Comparison of ENCODE assay signal across 33 cellular contexts in the genomic region with DNA sequence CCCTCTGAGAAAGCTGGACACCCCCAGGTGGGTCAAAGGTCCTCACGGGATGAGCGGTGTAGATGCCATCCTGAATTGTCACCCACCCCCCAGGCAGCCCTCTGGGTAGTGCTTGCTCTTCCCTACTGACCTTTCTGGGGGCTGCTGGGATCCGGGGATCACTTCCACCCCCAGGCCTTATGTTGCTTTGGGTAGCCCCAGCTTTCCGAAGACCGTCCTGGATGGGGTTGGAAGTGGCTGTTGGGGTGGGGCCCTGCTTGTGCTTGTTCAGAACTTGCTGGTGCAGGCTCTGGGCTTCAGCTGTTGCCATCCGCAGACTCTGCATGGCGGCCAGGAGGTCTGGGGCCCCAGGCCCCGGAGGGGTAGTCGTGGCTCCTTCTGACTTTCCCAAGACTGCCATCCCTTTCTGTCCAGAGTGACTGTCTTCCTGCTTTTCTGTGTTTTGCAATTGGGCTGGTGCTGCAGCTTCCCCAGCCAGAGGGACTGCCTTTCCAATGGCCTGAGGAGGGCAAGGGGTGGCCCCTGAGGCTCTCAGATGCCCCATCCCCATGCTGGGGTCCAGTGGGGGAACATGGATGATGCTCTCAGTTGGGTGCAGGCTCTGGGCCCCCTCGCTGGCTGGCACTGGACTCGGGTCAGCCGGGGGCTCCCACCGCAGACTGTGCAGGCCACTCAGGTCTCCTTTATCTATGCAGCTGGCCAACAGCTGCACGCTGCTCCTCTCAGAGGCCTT. TPM values are rescaled to one million over a fixed set of nuclear protein-coding genes. Genes with fewer than 3 reads are reported as not detected.
"Had no signal": no experiment of that assay in that cellular context is flagged by ENCODE, and none has a peak within 500 bp of the region (broad histone marks: within the 10 kb centered on the region; RNA-seq: fewer than 3 reads in every experiment).

No MANE protein-coding gene starts in this region.

- H3K9me3 ChIP-seq: ascending aorta, MG63 had no signal

- H3K4me3 ChIP-seq: ascending aorta, MG63, PC-9 had no signal

- H3K27ac ChIP-seq: ascending aorta, PC-9, RWPE1, VCaP had no signal

- H3K36me3 ChIP-seq: ascending aorta, MG63 had no signal

- DNase-seq: activated B cell treated with CpG ODN at 0.5 μM for 24 hours; activated CD4-positive, alpha-beta memory T cell treated with anti-CD3 and anti-CD28 coated beads for 36 hours; activated CD4-positive, alpha-beta T cell treated with anti-CD3 and anti-CD28 coated beads for 4 hours; activated CD4-positive, alpha-beta T cell treated with anti-CD3 and anti-CD28 coated beads, Interleukin-2, amount 50 U/mL, for 1 hour; activated CD4-positive, CD25-positive, alpha-beta regulatory T cell treated with anti-CD3 and anti-CD28 coated beads, Interleukin-2, amount 50 U/mL, for 72 hours; activated CD8-positive, alpha-beta memory T cell treated with anti-CD3 and anti-CD28 coated beads, Interleukin-2, amount 10 ng/mL, durations not matched to agents 7 days and 5 days; activated gamma-delta T cell; activated naive CD4-positive, alpha-beta T cell treated with Interleukin-2 at 50 U/mL for 16 hours; activated naive CD8-positive, alpha-beta T cell treated with anti-CD3 and anti-CD28 coated beads, Interleukin-2, amount 10 ng/mL, durations not matched to agents 7 days and 5 days; activated T-cell treated with anti-CD3 and anti-CD28 coated beads, Interleukin-2, amount 50 U/mL, for 1 hour; activated T-cell treated with anti-CD3 and anti-CD28 coated beads, Interleukin-2, amount 50 U/mL, for 72 hours; amygdala; Kasumi-1; KG1; MG63; NCI-H1048; NCI-H1105 treated with DMSO at 0.1 percent for 48 hours; NCI-H1436; NCI-H1694; NCI-H1930; NCI-H2081 treated with DMSO at 0.1 percent for 48 hours; NCI-H345; NCI-H524 treated with DMSO at 0.1 percent for 48 hours; PC-9; SW 1271; T-helper 1 cell; T-helper 2 cell; T-helper 9 cell had no signal

- ATAC-seq: activated CD8-positive, alpha-beta memory T cell treated with anti-CD3 and anti-CD28 coated beads, Interleukin-2, amount 10 ng/mL, durations not matched to agents 7 days and 5 days; activated T-cell treated with anti-CD3 and anti-CD28 coated beads, Interleukin-2, amount 50 U/mL, for 72 hours; Right ventricle myocardium inferior had no signal

- H2AFZ ChIP-seq: PC-9 had no signal

- H3K27me3 ChIP-seq: ascending aorta, MG63 had no signal

- H3K4me2 ChIP-seq: PC-9 had no signal

RNA-seq across cellular contexts. Expression of gene XIRP1, which starts 6.3 kb away (rescaled TPM):
- total RNA-seq: activated naive CD8-positive, alpha-beta T cell treated with anti-CD3 and anti-CD28 coated beads, Interleukin-2, amount 10 ng/mL, durations not matched to agents 7 days and 5 days; ascending aorta; NCI-H460; PC-9 had no signal
